ENCODE assay signal across 13 cellular contexts in genomic region chr17:36808181-36808661, GRCh38.
DNase-seq lines count a peak whose midpoint lies in the region; ATAC-seq and TF ChIP-seq lines count a peak whose summit lies in the region.
"Had no signal": no experiment of that assay in that cellular context is flagged by ENCODE, and none has a peak within 500 bp of the region (broad histone marks: within the 10 kb centered on the region; RNA-seq: fewer than 3 reads in every experiment).

No MANE protein-coding gene starts in this region.

- POLR2A ChIA-PET in HEK293 (lab: Yijun Ruan, JAX) = no interaction called here

- CTCF ChIA-PET in HEK293 (lab: Yijun Ruan, JAX) = interaction anchor here (0.6 to 1.4 kb wide), 3 partner anchors 123 to 560 kb away, joined by 3 read pairs; no protein-coding TSS in a partner anchor

- H3K4me1 ChIP-seq in HEK293 (ENCODE audit: control insufficient read depth, insufficient read depth, low read length) (0 out of 2 replicates have a peak, but pooled peaks cover 3% of the 10 kb centered on the region), prostate gland (replicated peaks) (no peaks in the 10 kb centered on the region), upper lobe of right lung (no peaks in the 10 kb centered on the region)

- ATAC-seq in activated T-cell treated with anti-CD3 and anti-CD28 coated beads, Interleukin-2, amount 50 U/mL, for 72 hours (replicated peaks in 1 of 2) = no peak
- ATAC-seq in upper lobe of right lung (no peak), GM21576 (IDR thresholded peaks at IDR 0.05; ENCODE audit: unreplicated experiment) (no peak)
- ATAC-seq: activated T-helper 17 cell treated with anti-CD3 and anti-CD28 coated beads, Interleukin-2, amount 50 U/mL, for 72 hours had no signal

- H3K27ac ChIP-seq in HEK293 (ENCODE audit: extremely low read depth, low read depth, low read length) (no peak overlapping the region), prostate gland (no peak overlapping the region), upper lobe of right lung (no peak overlapping the region)

- H3K27me3 Mint-ChIP-seq in activated T-cell treated with anti-CD3 and anti-CD28 coated beads, Interleukin-2, amount 50 U/mL, for 72 hours (ENCODE audit: low read depth) = peaks cover 72% of the 10 kb centered on the region

- no peak overlapping the region for H3K27ac Mint-ChIP-seq in activated T-cell treated with anti-CD3 and anti-CD28 coated beads, Interleukin-2, amount 50 U/mL, for 72 hours
- H3K27ac Mint-ChIP-seq: activated T-helper 17 cell treated with anti-CD3 and anti-CD28 coated beads, Interleukin-2, amount 50 U/mL, for 72 hours had no signal

- H3K36me3 Mint-ChIP-seq in activated T-cell treated with anti-CD3 and anti-CD28 coated beads, Interleukin-2, amount 50 U/mL, for 72 hours (ENCODE audit: insufficient read depth in 2 of 2) = no peaks in the 10 kb centered on the region

- H3K27me3 ChIP-seq in prostate gland (replicated peaks; ENCODE audit: insufficient read depth) (peaks cover 42% of the 10 kb centered on the region), upper lobe of right lung (peaks cover 58% of the 10 kb centered on the region)

- no peak for TF ChIP-seq CTCF in AG10803 (conservative IDR thresholded peaks at IDR 0.05; ENCODE audit: low read length)
- no peak for TF ChIP-seq CTCF in HEK293 (tag by site-specific recombination; IDR thresholded peaks at IDR 0.05)
- no peak for TF ChIP-seq CTCF in cardiac fibroblast (IDR thresholded peaks at IDR 0.05; ENCODE audit: low read depth, low read length)
- TF ChIP-seq CTCF in prostate gland (IDR thresholded peaks at IDR 0.05) = no peak
- no peak for TF ChIP-seq CTCF in upper lobe of right lung (IDR thresholded peaks at IDR 0.05)

- no peaks in the 10 kb centered on the region for H3K9me3 Mint-ChIP-seq in activated T-cell treated with anti-CD3 and anti-CD28 coated beads, Interleukin-2, amount 50 U/mL, for 72 hours
- H3K9me3 Mint-ChIP-seq: activated T-helper 17 cell treated with anti-CD3 and anti-CD28 coated beads, Interleukin-2, amount 50 U/mL, for 72 hours had no signal

- no peak overlapping the region for H3K4me3 Mint-ChIP-seq in activated T-cell treated with anti-CD3 and anti-CD28 coated beads, Interleukin-2, amount 50 U/mL, for 72 hours
- H3K4me3 Mint-ChIP-seq: activated T-helper 17 cell treated with anti-CD3 and anti-CD28 coated beads, Interleukin-2, amount 50 U/mL, for 72 hours had no signal

- H3K9me3 ChIP-seq in HEK293 (ENCODE audit: control insufficient read depth, insufficient read depth, low read depth, low read length) (no peaks in the 10 kb centered on the region), prostate gland (no peaks in the 10 kb centered on the region), upper lobe of right lung (no peaks in the 10 kb centered on the region)

- H3K4me3 ChIP-seq in AG10803 (ENCODE audit: low read length) (no peak overlapping the region), HEK293 (ENCODE audit: low read depth, low read length) (peak overlapping the region; percentile 16; the same call in 1 of the 2 replicates), cardiac fibroblast (replicated peaks in 1 of 2; ENCODE audit: low read depth in 2 of 2, low read length in 2 of 2) (no peak overlapping the region), prostate gland (no peak overlapping the region), upper lobe of right lung (no peak overlapping the region)

- no peak for TF ChIP-seq POLR2A in prostate gland (IDR thresholded peaks at IDR 0.05)

- H3K4me1 Mint-ChIP-seq in activated T-cell treated with anti-CD3 and anti-CD28 coated beads, Interleukin-2, amount 50 U/mL, for 72 hours (ENCODE audit: low read depth) = no peaks in the 10 kb centered on the region
- H3K4me1 Mint-ChIP-seq: activated T-helper 17 cell treated with anti-CD3 and anti-CD28 coated beads, Interleukin-2, amount 50 U/mL, for 72 hours had no signal

- WGBS in prostate gland = under 1% methylated on average over 54 of the region's 60 CpGs

- intact Hi-C loops in prostate gland (cut with DNase I) = no loop called here
- intact Hi-C loops in upper lobe of right lung (cut with DNase I) = no loop called here

- H3K36me3 ChIP-seq in HEK293 (ENCODE audit: control insufficient read depth in 2 of 2, insufficient read depth in 1 of 2, low read length in 2 of 2) (no peaks in the 10 kb centered on the region), prostate gland (no peaks in the 10 kb centered on the region), upper lobe of right lung (no peaks in the 10 kb centered on the region)

- DNase-seq in AG10803 (ENCODE audit: low read depth) = peak; percentile 2
- DNase-seq in cardiac fibroblast (ENCODE audit: low read depth in 2 of 2) = peak; percentile 8 to 20
- peak; percentile 13 for DNase-seq in kidney tubule cell (ENCODE audit: low spot score)
- DNase-seq in activated T-cell treated with anti-CD3 and anti-CD28 coated beads, Interleukin-2, amount 50 U/mL, for 72 hours = no peak
- DNase-seq in prostate gland (ENCODE audit: low spot score) = no peak
- DNase-seq in upper lobe of right lung = no peak
- DNase-seq: cortex of kidney, Kasumi-1, nucleus accumbens, OCI-M1 had no signal

TF ChIP-seq in HEK293, 187 proteins besides CTCF, POLR2A, EP300 and RAD21:
- no peak for TF ChIP-seq ZNF302 (tag by site-specific recombination; IDR thresholded peaks at IDR 0.05; ENCODE audit: low read depth)
- no peak for TF ChIP-seq ZNF792 (tag by site-specific recombination; IDR thresholded peaks at IDR 0.05)
- TF ChIP-seq ZNF26 (tag by site-specific recombination; IDR thresholded peaks at IDR 0.05) = no peak
- TF ChIP-seq ZBTB48 (tag by site-specific recombination; IDR thresholded peaks at IDR 0.05) = no peak
- TF ChIP-seq SALL2 (tag by site-specific recombination; IDR thresholded peaks at IDR 0.05; ENCODE audit: borderline replicate concordance) = no peak
- no peak for TF ChIP-seq ZNF777 (tag by site-specific recombination; IDR thresholded peaks at IDR 0.05; ENCODE audit: borderline replicate concordance)
- TF ChIP-seq ZNF658 (tag by site-specific recombination; IDR thresholded peaks at IDR 0.05) = no peak
- TF ChIP-seq WT1 (tag by site-specific recombination; IDR thresholded peaks at IDR 0.05) = no peak

Comparison
In these comparisons a context has a peak if more than half of its experiments do, and no peak if none do; other contexts are left out.
1. DNase-seq: peak in AG10803 (single experiment), cardiac fibroblast (2 of 2) and kidney tubule cell (single experiment); none in activated T-cell treated with anti-CD3 and anti-CD28 coated beads, Interleukin-2, amount 50 U/mL, for 72 hours (0 of 2), prostate gland (single experiment) and upper lobe of right lung (single experiment).